Comparison of ENCODE assay signal across 8 cellular contexts in genomic region chr4:2241410-2242353, GRCh38. TPM values are rescaled to one million over a fixed set of nuclear protein-coding genes. Genes with fewer than 3 reads are reported as not detected.
DNase-seq lines count a peak whose midpoint lies in the region; ATAC-seq and TF ChIP-seq lines count a peak whose summit lies in the region.

Gene HAUS3, minus strand, starts transcription at chr4:2242121. Its CDS starts 1,175 bp downstream, at chr4:2240946.
Gene POLN, minus strand, starts transcription at chr4:2242121. Its CDS starts 12,890 bp downstream, at chr4:2229231.

- 0% methylated on average over 88 of the region's 88 CpGs for whole genome bisulfite sequencing in ectodermal cell, 2 experiments

- DNase-seq in CD4-positive, alpha-beta T cell, result peak; percentile 98 to 99 (median 99)
- DNase-seq in HK-2 (ENCODE audit: unreplicated experiment) (peak; percentile 99), NCI-H82 treated with DMSO at 0.1 percent for 48 hours (lab: John Stamatoyannopoulos, UW; ENCODE audit: unreplicated experiment) (peak; percentile 74), medulla oblongata (ENCODE audit: extremely low spot score) (peak; percentile 98)
- peak; percentile 99 for DNase-seq in activated CD8-positive, alpha-beta T cell treated with anti-CD3 and anti-CD28 coated beads for 36 hours
- DNase-seq in stimulated activated CD4-positive, alpha-beta T cell treated with anti-CD3 and anti-CD28 coated beads, TNF-alpha, amount 100 ng/mL, for 48 hours (ENCODE audit: low read depth in 3 of 3), result peak; percentile 97 to 99 (median 99)

- H3K27ac ChIP-seq in CD4-positive, alpha-beta T cell (ENCODE audit: low read depth, low read length), result peak within 1 kb of the TSS; percentile 88
- no peak within 1 kb of the TSS for H3K27ac ChIP-seq in ectodermal cell (ENCODE audit: insufficient read depth, low read depth, low read length, poor library complexity, severe bottlenecking)

- CTCF ChIA-PET in CD4-positive, alpha-beta T cell (lab: Charles Lee), result interaction anchor here (0.8 to 5.7 kb wide), 7 partner anchors 21 to 200 kb away, joined by 3 to 38 read pairs (median 6); partner anchors contain the start of genes CFAP99, MXD4 and ZFYVE28
- CTCF ChIA-PET in activated CD8-positive, alpha-beta T cell treated with anti-CD3 and anti-CD28 coated beads for 36 hours (lab: Charles Lee), result interaction anchor here (0.8 to 2.3 kb wide), 12 partner anchors 11 to 200 kb away, joined by 3 to 15 read pairs (median 4); partner anchors contain the start of genes CFAP99, MXD4 and ZFYVE28

- H3K9me3 ChIP-seq in CD4-positive, alpha-beta T cell (ENCODE audit: control insufficient read depth, low read length), result no peaks in the 10 kb centered on the region
- no peaks in the 10 kb centered on the region for H3K9me3 ChIP-seq in ectodermal cell (ENCODE audit: control insufficient read depth, low read length)

- H3K27me3 Mint-ChIP-seq in CD4-positive, alpha-beta T cell, result no peaks in the 10 kb centered on the region
- H3K27me3 Mint-ChIP-seq in activated CD8-positive, alpha-beta T cell treated with anti-CD3 and anti-CD28 coated beads for 36 hours, result no peaks in the 10 kb centered on the region

- H3K4me1 ChIP-seq in ectodermal cell (ENCODE audit: control insufficient read depth, insufficient read depth, low read length), result peaks cover 17% of the 10 kb centered on the region

- POLR2A ChIA-PET in CD4-positive, alpha-beta T cell (lab: Charles Lee), result interaction anchor here (0.7 to 4.9 kb wide), 21 partner anchors 8 to 721 kb away, joined by 3 to 84 read pairs (median 9); partner anchors contain the start of genes CFAP99, FAM193A, MXD4 and RNF4
- POLR2A ChIA-PET in activated CD8-positive, alpha-beta T cell treated with anti-CD3 and anti-CD28 coated beads for 36 hours (lab: Charles Lee), result interaction anchor here (0.6 to 3.0 kb wide), 10 partner anchors 9 to 242 kb away, joined by 3 to 17 read pairs (median 4); partner anchors contain the start of genes NELFA and RNF4

- peak within 1 kb of the TSS; percentile 92 for H3K4me3 Mint-ChIP-seq in CD4-positive, alpha-beta T cell
- peak within 1 kb of the TSS; percentile 83 for H3K4me3 Mint-ChIP-seq in activated CD8-positive, alpha-beta T cell treated with anti-CD3 and anti-CD28 coated beads for 36 hours

- no peak for TF ChIP-seq CTCF in CD4-positive, alpha-beta T cell (IDR thresholded peaks at IDR 0.05)
- no peak for TF ChIP-seq CTCF in activated CD8-positive, alpha-beta T cell treated with anti-CD3 and anti-CD28 coated beads for 36 hours (IDR thresholded peaks at IDR 0.05)

- peak within 1 kb of the TSS; percentile 95 for H3K27ac Mint-ChIP-seq in CD4-positive, alpha-beta T cell
- H3K27ac Mint-ChIP-seq in activated CD8-positive, alpha-beta T cell treated with anti-CD3 and anti-CD28 coated beads for 36 hours, result peak within 1 kb of the TSS; percentile 88

- H3K36me3 ChIP-seq in ectodermal cell (ENCODE audit: control insufficient read depth, insufficient read depth, low read length), result no peaks in the 10 kb centered on the region

- peaks cover 70% of the 10 kb centered on the region for H3K4me1 Mint-ChIP-seq in CD4-positive, alpha-beta T cell (ENCODE audit: low read depth)
- H3K4me1 Mint-ChIP-seq in activated CD8-positive, alpha-beta T cell treated with anti-CD3 and anti-CD28 coated beads for 36 hours (ENCODE audit: low read depth), result peaks cover 55% of the 10 kb centered on the region

- intact Hi-C loops in CD4-positive, alpha-beta T cell (cut with DNase I, micrococcal nuclease), result loop anchor here (1.0 to 10.0 kb wide), 15 partner anchors 20 to 1293 kb away; partner anchors contain the start of genes FAM193A (in 2 of the 2), CFAP99 (in 1 of the 2), GRK4 (in 1 of the 2) and HTT (in 1 of the 2)
- intact Hi-C loops in activated CD8-positive, alpha-beta T cell treated with anti-CD3 and anti-CD28 coated beads for 36 hours (cut with micrococcal nuclease), result loop anchor here (5.0 kb wide), 1 partner anchor 171 kb away; no protein-coding TSS in a partner anchor

- H3K27me3 ChIP-seq in CD4-positive, alpha-beta T cell (ENCODE audit: control insufficient read depth, insufficient read depth, low read length), result no peaks in the 10 kb centered on the region
- no peaks in the 10 kb centered on the region for H3K27me3 ChIP-seq in ectodermal cell (ENCODE audit: control insufficient read depth, insufficient read depth, low read length, poor library complexity, severe bottlenecking)

- peak within 1 kb of the TSS; percentile 79 for H3K4me3 ChIP-seq in ectodermal cell (ENCODE audit: insufficient read depth, low read depth, low read length)

- H3K9me3 Mint-ChIP-seq in CD4-positive, alpha-beta T cell, result no peaks in the 10 kb centered on the region
- no peaks in the 10 kb centered on the region for H3K9me3 Mint-ChIP-seq in activated CD8-positive, alpha-beta T cell treated with anti-CD3 and anti-CD28 coated beads for 36 hours

- ATAC-seq in CD4-positive, alpha-beta T cell (ENCODE audit: poor library complexity), result peak; percentile 87
- ATAC-seq in GM19452 (IDR thresholded peaks at IDR 0.05; ENCODE audit: unreplicated experiment), result peak; percentile 89
- ATAC-seq in activated CD8-positive, alpha-beta T cell treated with anti-CD3 and anti-CD28 coated beads for 36 hours, result peak; percentile 98

- H3K36me3 Mint-ChIP-seq in CD4-positive, alpha-beta T cell (ENCODE audit: low read depth), result peaks cover 48% of the 10 kb centered on the region
- H3K36me3 Mint-ChIP-seq in activated CD8-positive, alpha-beta T cell treated with anti-CD3 and anti-CD28 coated beads for 36 hours (ENCODE audit: low read depth), result peaks cover 28% of the 10 kb centered on the region

RNA-seq across cellular contexts. Expression of gene HAUS3, which starts in this region (rescaled TPM):
- 100 to 1,000 TPM; 143 to 148 TPM for total RNA-seq in CD4-positive, alpha-beta T cell
- total RNA-seq in activated CD8-positive, alpha-beta T cell treated with anti-CD3 and anti-CD28 coated beads for 36 hours, result 10 to 100 TPM; 18.4 to 19.5 TPM
- polyA plus RNA-seq in ectodermal cell (2013, experiment 1 of 4), result 20.8 TPM
- polyA plus RNA-seq in ectodermal cell (2013, experiment 2 of 4), result 22.3 TPM
- 17.3 TPM for polyA plus RNA-seq in ectodermal cell (2013, experiment 3 of 4)
- polyA plus RNA-seq in ectodermal cell (2013, experiment 4 of 4), result 22.0 TPM

RNA-seq across cellular contexts. Expression of gene POLN, which starts in this region (rescaled TPM):
- 1 to 10 TPM; 2.1 to 2.3 TPM for total RNA-seq in CD4-positive, alpha-beta T cell
- total RNA-seq in activated CD8-positive, alpha-beta T cell treated with anti-CD3 and anti-CD28 coated beads for 36 hours, result 1 to 10 TPM; 2.1 to 2.9 TPM
- polyA plus RNA-seq in ectodermal cell (2013, experiment 1 of 4), result 2.0 TPM
- polyA plus RNA-seq in ectodermal cell (2013, experiment 2 of 4), result 2.9 TPM
- polyA plus RNA-seq in ectodermal cell (2013, experiment 3 of 4), result 1.2 TPM
- 1.6 TPM for polyA plus RNA-seq in ectodermal cell (2013, experiment 4 of 4)

Comparison
In these comparisons a context has a peak if more than half of its experiments do, and no peak if none do; other contexts are left out.
1. RNA of gene HAUS3 (total RNA-seq): 143 to 148 TPM in CD4-positive, alpha-beta T cell; 18.4 to 19.5 TPM in activated CD8-positive, alpha-beta T cell treated with anti-CD3 and anti-CD28 coated beads for 36 hours; every median in the first group is over 4 times any median in the second.
2. Peak in every context shown above with its lines, with median percentiles within 50 percentile points of each other: ATAC-seq and DNase-seq.